Comparison of ENCODE assay signal across 8 cellular contexts in genomic region chr16:47392114-47392513, GRCh38.
DNase-seq lines count a peak whose midpoint lies in the region; ATAC-seq, FAIRE-seq and TF ChIP-seq lines count a peak whose summit lies in the region.

No MANE protein-coding gene starts in this region.

- no peak overlapping the region for H3K56ac ChIP-seq in mesendoderm (ENCODE audit: low read length)

- H3K27ac ChIP-seq in astrocyte (ENCODE audit: low read depth, low read length) (no peak overlapping the region), mesendoderm (ENCODE audit: low read depth, low read length) (no peak overlapping the region), uterus (no peak overlapping the region)

- TF ChIP-seq POLR2A in uterus (IDR thresholded peaks at IDR 0.05) = no peak

- H2AFZ ChIP-seq in astrocyte (ENCODE audit: low read depth, low read length) = no peak overlapping the region

- DNase-seq in GM18507 (ENCODE audit: extremely low spot score, insufficient read length, low read depth) (peak; percentile 7), Kasumi-1 (lab: John Stamatoyannopoulos, UW) (peak; percentile 100), astrocyte (ENCODE audit: low read depth) (peak; percentile 60), mesendoderm (no peak), uterus (no peak), NCI-H446 treated with DMSO at 0.1 percent for 48 hours (lab: John Stamatoyannopoulos, UW) (no peak), OCI-M2 (lab: John Stamatoyannopoulos, UW; ENCODE audit: unreplicated experiment) (no peak)

- intact Hi-C loops in uterus (cut with DNase I; ENCODE audit: low total_unique reads) = no loop called here

- H4K8ac ChIP-seq in mesendoderm (ENCODE audit: low read depth, low read length) = no peak overlapping the region

- H3K4me1 Mint-ChIP-seq in astrocyte (ENCODE audit: low read depth, unreplicated experiment) = peaks cover 9% of the 10 kb centered on the region

- TF ChIP-seq CTCF in astrocyte (IDR thresholded peaks at IDR 0.05; ENCODE audit: insufficient read depth, low read depth, low read length) (no peak), uterus (IDR thresholded peaks at IDR 0.05) (no peak)

- no peaks in the 10 kb centered on the region for H3K9me3 Mint-ChIP-seq in astrocyte (ENCODE audit: unreplicated experiment)

- FAIRE-seq in GM18507 (lab: Jason Lieb, UNC) (peak; percentile 83), astrocyte (lab: Jason Lieb, UNC) (no peak)

- H3K79me2 ChIP-seq in astrocyte (ENCODE audit: insufficient read depth, low read length) = no peaks in the 10 kb centered on the region
- no peaks in the 10 kb centered on the region for H3K79me2 ChIP-seq in mesendoderm (ENCODE audit: control insufficient read depth, insufficient read depth, low read length)

- H3K18ac ChIP-seq in mesendoderm (ENCODE audit: low read length) = no peak overlapping the region

- H3K4me1 ChIP-seq in astrocyte (ENCODE audit: insufficient read depth, low read length) (no peaks in the 10 kb centered on the region), mesendoderm (ENCODE audit: control insufficient read depth, low read depth, low read length) (no peaks in the 10 kb centered on the region), uterus (no peaks in the 10 kb centered on the region)

- H3K27me3 Mint-ChIP-seq in astrocyte (ENCODE audit: low read depth, unreplicated experiment) = no peaks in the 10 kb centered on the region

- H3K4me3 ChIP-seq in astrocyte (ENCODE audit: insufficient read depth, low read depth, low read length) (no peak overlapping the region), mesendoderm (ENCODE audit: low read length) (no peak overlapping the region), uterus (no peak overlapping the region)

- peaks cover 8% of the 10 kb centered on the region for H4K20me1 ChIP-seq in astrocyte (ENCODE audit: insufficient read depth, low read length)

- H2BK5ac ChIP-seq in mesendoderm (ENCODE audit: low read length) = no peak overlapping the region

- no peak overlapping the region for H3K23ac ChIP-seq in mesendoderm (ENCODE audit: low read length)

- no peaks in the 10 kb centered on the region for H3K79me1 ChIP-seq in mesendoderm (ENCODE audit: low read length)

- H4K5ac ChIP-seq in mesendoderm (ENCODE audit: low read length) = no peak overlapping the region

- H3K4me2 ChIP-seq in astrocyte (ENCODE audit: low read length) = peak overlapping the region; percentile 66
- H3K4me2 ChIP-seq in mesendoderm (ENCODE audit: low read length) = no peak overlapping the region

- H3K36me3 ChIP-seq in astrocyte (ENCODE audit: insufficient read depth, low read length) (no peaks in the 10 kb centered on the region), mesendoderm (ENCODE audit: control insufficient read depth, insufficient read depth, low read length) (no peaks in the 10 kb centered on the region), uterus (no peaks in the 10 kb centered on the region)

- ATAC-seq in GM21825 (IDR thresholded peaks at IDR 0.05; ENCODE audit: unreplicated experiment) = peak; percentile 87

- H3K4me3 Mint-ChIP-seq in astrocyte (ENCODE audit: unreplicated experiment) = no peak overlapping the region

- no peak overlapping the region for H3K9ac ChIP-seq in astrocyte (ENCODE audit: low read length)
- no peak overlapping the region for H3K9ac ChIP-seq in mesendoderm (ENCODE audit: low read length)

- H3K27me3 ChIP-seq in astrocyte (ENCODE audit: insufficient read depth, low read length) (no peaks in the 10 kb centered on the region), mesendoderm (ENCODE audit: insufficient read depth, low read length, poor library complexity) (no peaks in the 10 kb centered on the region), uterus (no peaks in the 10 kb centered on the region)

- WGBS in mesendoderm (ENCODE audit: extremely low coverage, insufficient coverage, low lambda C conversion rate) = no CpG with 5 or more reads among the region's 8 CpGs

- no peak overlapping the region for H2BK120ac ChIP-seq in mesendoderm (ENCODE audit: low read depth, low read length)

- H3K9me3 ChIP-seq in astrocyte (ENCODE audit: insufficient read depth, low read depth, low read length) = no peaks in the 10 kb centered on the region
- H3K9me3 ChIP-seq in uterus = no peaks in the 10 kb centered on the region

- no peak overlapping the region for H2AK5ac ChIP-seq in mesendoderm (ENCODE audit: low read length)

- no peak overlapping the region for H2BK15ac ChIP-seq in mesendoderm (replicated peaks; ENCODE audit: low read depth)

- H3K4ac ChIP-seq in mesendoderm (ENCODE audit: low read depth, low read length) = no peak overlapping the region

- H3K36me3 Mint-ChIP-seq in astrocyte (ENCODE audit: low read depth, unreplicated experiment) = peaks cover 14% of the 10 kb centered on the region

- peak overlapping the region; percentile 75 for H3K27ac Mint-ChIP-seq in astrocyte (ENCODE audit: unreplicated experiment)

Comparison
In these comparisons a context has a peak if more than half of its experiments do, and no peak if none do; other contexts are left out.
1. DNase-seq: peak in GM18507 (single experiment), Kasumi-1 (2 of 2) and astrocyte (single experiment); none in mesendoderm (single experiment), uterus (0 of 2), NCI-H446 treated with DMSO at 0.1 percent for 48 hours (single experiment) and OCI-M2 (single experiment).